5 cellular contexts compared by ENCODE assay signal in the genomic region with DNA sequence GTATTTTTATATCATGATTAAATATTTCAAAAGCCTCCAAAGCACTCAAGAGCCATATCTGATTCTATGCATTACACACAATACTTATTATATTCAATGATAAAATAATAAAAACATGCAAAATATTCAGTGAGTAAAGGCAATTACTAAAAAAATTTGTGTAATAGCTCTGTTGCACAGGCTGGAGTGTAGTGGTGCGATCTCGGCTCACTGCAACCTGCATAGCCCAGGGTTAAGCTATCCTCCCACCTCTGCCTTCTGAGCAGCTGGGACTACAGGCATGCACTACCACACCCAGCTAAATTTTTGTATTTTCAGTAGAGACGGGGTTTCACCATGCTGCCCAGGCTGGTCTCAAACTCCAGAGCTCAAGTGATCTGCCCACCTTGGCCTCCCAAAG.
"Had no signal": no experiment of that assay in that cellular context is flagged by ENCODE, and none has a peak within 500 bp of the region (broad histone marks: within the 10 kb centered on the region; RNA-seq: fewer than 3 reads in every experiment).

No MANE protein-coding gene starts in this region.

- H3K4me3 ChIP-seq: GM23338, K562 had no signal

- H3K9me3 Mint-ChIP-seq: GM23338, H9 had no signal

- H3K4me2 ChIP-seq: GM23338 had no signal

- ATAC-seq: GM23338, K562 had no signal

- H2AFZ ChIP-seq: GM23338 had no signal

- H3K4me3 Mint-ChIP-seq: GM23338, H9 had no signal

- DNase-seq: H9, HCEC 1CT, IMR-90 had no signal

- H3K4me1 Mint-ChIP-seq: GM23338, H9 had no signal

- H3K27ac Mint-ChIP-seq: GM23338, H9 had no signal
